ENCODE assay signal across 12 cellular contexts in genomic region chr16:67644038-67644437, GRCh38. TPM values are rescaled to one million over a fixed set of nuclear protein-coding genes. Genes with fewer than 3 reads are reported as not detected.
DNase-seq lines count a peak whose midpoint lies in the region; ATAC-seq and TF ChIP-seq lines count a peak whose summit lies in the region.
"Had no signal": no experiment of that assay in that cellular context is flagged by ENCODE, and none has a peak within 500 bp of the region (broad histone marks: within the 10 kb centered on the region; RNA-seq: fewer than 3 reads in every experiment).

No MANE protein-coding gene starts in this region.

- H3K27ac Mint-ChIP-seq in activated CD4-positive, alpha-beta memory T cell treated with anti-CD3 and anti-CD28 coated beads for 36 hours: peak overlapping the region; percentile 81
- H3K27ac Mint-ChIP-seq in memory B cell (peak overlapping the region; percentile 89), osteocyte (ENCODE audit: unreplicated experiment) (no peak overlapping the region)

- POLR2A ChIA-PET in SK-N-SH (lab: Yijun Ruan, JAX): no interaction called here
- POLR2A ChIA-PET in activated CD4-positive, alpha-beta memory T cell treated with anti-CD3 and anti-CD28 coated beads for 36 hours (lab: Charles Lee): interaction anchor here (0.9 to 2.9 kb wide), 8 partner anchors 9 to 123 kb away, joined by 4 to 23 read pairs (median 6); partner anchors contain the start of genes ACD and CTCF

- H3K9me3 Mint-ChIP-seq in activated CD4-positive, alpha-beta memory T cell treated with anti-CD3 and anti-CD28 coated beads for 36 hours: no peaks in the 10 kb centered on the region
- H3K9me3 Mint-ChIP-seq in memory B cell (no peaks in the 10 kb centered on the region), osteocyte (ENCODE audit: unreplicated experiment) (no peaks in the 10 kb centered on the region)

- intact Hi-C loops in activated CD4-positive, alpha-beta memory T cell treated with anti-CD3 and anti-CD28 coated beads for 36 hours (cut with micrococcal nuclease): loop anchor here (1.0 kb wide), 1 partner anchor 97 kb away; no protein-coding TSS in a partner anchor

- H2AFZ ChIP-seq in SK-N-SH (ENCODE audit: low read depth): no peak overlapping the region

- H3K4me3 Mint-ChIP-seq in activated CD4-positive, alpha-beta memory T cell treated with anti-CD3 and anti-CD28 coated beads for 36 hours: peak overlapping the region; percentile 32
- H3K4me3 Mint-ChIP-seq in memory B cell: peak overlapping the region; percentile 70
- no peak overlapping the region for H3K4me3 Mint-ChIP-seq in osteocyte (ENCODE audit: unreplicated experiment)

- CTCF ChIA-PET in SK-N-SH (lab: Yijun Ruan, JAX): interaction anchor here (0.6 to 16.5 kb wide), 26 partner anchors 9 to 180 kb away, joined by 3 to 263 read pairs (median 8); partner anchors contain the start of genes ACD, AGRP, CTCF and PARD6A
- CTCF ChIA-PET in activated CD4-positive, alpha-beta memory T cell treated with anti-CD3 and anti-CD28 coated beads for 36 hours (lab: Charles Lee): interaction anchor here (0.6 to 10.7 kb wide), 22 partner anchors 15 to 223 kb away, joined by 3 to 243 read pairs (median 6); partner anchors contain the start of genes ACD, ATP6V0D1, C16orf86 and CTCF

- no peak overlapping the region for H3K27ac ChIP-seq in SK-N-SH (ENCODE audit: low read depth in 2 of 2, low read length in 1 of 2)
- H3K27ac ChIP-seq: 22Rv1, parathyroid adenoma, SJSA1 had no signal

- no peak overlapping the region for H3K4me3 ChIP-seq in SK-N-SH (ENCODE audit: low read depth in 2 of 2, low read length in 1 of 2)

- H3K36me3 ChIP-seq in SK-N-SH (replicated peaks in 1 of 2; ENCODE audit: control insufficient read depth in 1 of 2, insufficient read depth in 2 of 2, low read length in 1 of 2): peaks cover 0 to under 1% of the 10 kb centered on the region in 2 experiments

- H3K4me2 ChIP-seq in SK-N-SH: 0 out of 2 replicates have a peak overlapping the region, but pooled peaks have one; percentile 57

- ATAC-seq in SK-N-SH treated with all-trans-retinoic acid at 6 μM for 48 hours: no peak
- no peak for ATAC-seq in memory B cell (ENCODE audit: low read depth)
- ATAC-seq in omental fat pad (ENCODE audit: low FRiP score): no peak
- ATAC-seq in HG03378 (IDR thresholded peaks at IDR 0.05; ENCODE audit: unreplicated experiment): no peak

- no peak for TF ChIP-seq RAD21 in SK-N-SH (IDR thresholded peaks at IDR 0.05; ENCODE audit: low read length)

- in situ Hi-C loops in GM13977 (cut with MboI; ENCODE audit: low pct_unique_long_range_greater_than_20kb, low sequenced_read_pairs, unreplicated experiment): no loop called here

- no peaks in the 10 kb centered on the region for H4K20me1 ChIP-seq in SK-N-SH (ENCODE audit: insufficient read depth)

- H3K4me1 Mint-ChIP-seq in activated CD4-positive, alpha-beta memory T cell treated with anti-CD3 and anti-CD28 coated beads for 36 hours (ENCODE audit: low read depth): peaks cover 13% of the 10 kb centered on the region
- peaks cover 2% of the 10 kb centered on the region for H3K4me1 Mint-ChIP-seq in memory B cell
- no peaks in the 10 kb centered on the region for H3K4me1 Mint-ChIP-seq in osteocyte (ENCODE audit: unreplicated experiment)

- H3F3A ChIP-seq in SK-N-SH (replicated peaks; ENCODE audit: insufficient read depth): no peaks in the 10 kb centered on the region

- no peaks in the 10 kb centered on the region for H3K79me2 ChIP-seq in SK-N-SH (ENCODE audit: insufficient read depth)
- H3K79me2 ChIP-seq: parathyroid adenoma had no signal

- DNase-seq in SK-N-SH: no peak
- DNase-seq in GM13977 (ENCODE audit: low spot score): peak; percentile 19
- DNase-seq in activated CD4-positive, alpha-beta memory T cell treated with anti-CD3 and anti-CD28 coated beads for 36 hours: no peak
- no peak for DNase-seq in memory B cell (ENCODE audit: low spot score in 2 of 2)
- no peak for DNase-seq in omental fat pad (ENCODE audit: low spot score)
- DNase-seq in osteocyte (ENCODE audit: extremely low spot score, unreplicated experiment): no peak
- DNase-seq: NCI-H2171 treated with DMSO at 0.1 percent for 48 hours had no signal

- H3K9ac ChIP-seq in SK-N-SH: no peak overlapping the region
- H3K9ac ChIP-seq: parathyroid adenoma had no signal

- TF ChIP-seq EP300 in SK-N-SH (IDR thresholded peaks at IDR 0.05; ENCODE audit: borderline replicate concordance in 1 of 2, low read depth in 1 of 2, low read length in 1 of 2): no peak

- H3K4me1 ChIP-seq in SK-N-SH (ENCODE audit: control insufficient read depth in 1 of 2, insufficient read depth in 2 of 2, low read depth in 1 of 2, low read length in 1 of 2): peaks cover 0 to 4% of the 10 kb centered on the region in 2 experiments; a peak in 1 of 4 replicates

- WGBS in SK-N-SH (ENCODE audit: low lambda C conversion rate): 95% methylated on average over 9 of the region's 9 CpGs

- H3K9me2 ChIP-seq in SK-N-SH: no peaks in the 10 kb centered on the region

- H3K9me3 ChIP-seq in SK-N-SH: no peaks in the 10 kb centered on the region
- H3K9me3 ChIP-seq: SJSA1 had no signal

- no peak for TF ChIP-seq CTCF in SK-N-SH (IDR thresholded peaks at IDR 0.05)
- TF ChIP-seq CTCF in GM13977 (IDR thresholded peaks at IDR 0.05; ENCODE audit: extremely low read depth, insufficient read depth, missing control alignments): no peak
- no peak for TF ChIP-seq CTCF in omental fat pad (IDR thresholded peaks at IDR 0.05)
- TF ChIP-seq CTCF in osteocyte (IDR thresholded peaks at IDR 0.05): no peak

- no peaks in the 10 kb centered on the region for H3K27me3 ChIP-seq in SK-N-SH (ENCODE audit: insufficient read depth)

- peaks cover 7% of the 10 kb centered on the region for H3K36me3 Mint-ChIP-seq in activated CD4-positive, alpha-beta memory T cell treated with anti-CD3 and anti-CD28 coated beads for 36 hours
- H3K36me3 Mint-ChIP-seq in memory B cell (peaks cover 10% of the 10 kb centered on the region), osteocyte (ENCODE audit: unreplicated experiment) (peaks cover 7% of the 10 kb centered on the region)

- no peaks in the 10 kb centered on the region for H3K27me3 Mint-ChIP-seq in activated CD4-positive, alpha-beta memory T cell treated with anti-CD3 and anti-CD28 coated beads for 36 hours
- no peaks in the 10 kb centered on the region for H3K27me3 Mint-ChIP-seq in memory B cell
- H3K27me3 Mint-ChIP-seq in osteocyte (ENCODE audit: unreplicated experiment): no peaks in the 10 kb centered on the region

TF ChIP-seq in SK-N-SH, 30 proteins besides CTCF, POLR2A, EP300 and RAD21:
- TF ChIP-seq EZH2phosphoT487 (IDR thresholded peaks at IDR 0.05; ENCODE audit: borderline replicate concordance, low read depth): no peak
- no peak for TF ChIP-seq SIN3A (IDR thresholded peaks at IDR 0.05; ENCODE audit: borderline replicate concordance, low read depth, low read length)
- no peak for TF ChIP-seq RCOR1 (IDR thresholded peaks at IDR 0.05; ENCODE audit: low read length)
- TF ChIP-seq GABPA (IDR thresholded peaks at IDR 0.05; ENCODE audit: low read depth): no peak
- TF ChIP-seq ELF1 (IDR thresholded peaks at IDR 0.05): no peak
- TF ChIP-seq YY1 (IDR thresholded peaks at IDR 0.05; ENCODE audit: low read depth): no peak

TF ChIP-seq in SK-N-SH treated with all-trans-retinoic acid at 6 μM for 48 hours, 23 proteins besides CTCF, POLR2A, EP300 and RAD21 (continues in another document):
- TF ChIP-seq ZFP30 (CRISPR knock-in tag; IDR thresholded peaks at IDR 0.05) (no peak), ARNTL (CRISPR knock-in tag; IDR thresholded peaks at IDR 0.05; ENCODE audit: borderline replicate concordance, low read depth) (no peak)

RNA-seq across cellular contexts. Expression of gene CARMIL2, which starts 0.9 kb away (rescaled TPM):
- 4.4 and 4.9 TPM in 2 replicates for polyA plus RNA-seq in SK-N-SH (2012; rRNA removed)
- 0.66 and 0.98 TPM in 2 replicates for polyA plus RNA-seq in SK-N-SH (2012; cell fraction: cytosol; rRNA removed)
- 30.1 and 51.0 TPM in 2 replicates for polyA plus RNA-seq in SK-N-SH (2012; cell fraction: nucleus; rRNA removed)
- 100 to 1,000 TPM; 136 to 151 TPM for total RNA-seq in activated CD4-positive, alpha-beta memory T cell treated with anti-CD3 and anti-CD28 coated beads for 36 hours
- total RNA-seq in omental fat pad (1 to 10 TPM in 3 of 4 donors, under 1 TPM in 1; 0.93 to 7.6 (median 2.4) TPM), osteocyte (0.94 and 1.7 TPM in 2 replicates)

RNA-seq across cellular contexts. Expression of gene ACD, which starts 16.0 kb away (rescaled TPM):
- polyA plus RNA-seq in SK-N-SH (2012; rRNA removed): 31.3 and 37.8 TPM in 2 replicates
- 12.3 and 19.7 TPM in 2 replicates for polyA plus RNA-seq in SK-N-SH (2012; cell fraction: cytosol; rRNA removed)
- 79.0 and 110 TPM in 2 replicates for polyA plus RNA-seq in SK-N-SH (2012; cell fraction: nucleus; rRNA removed)
- total RNA-seq in activated CD4-positive, alpha-beta memory T cell treated with anti-CD3 and anti-CD28 coated beads for 36 hours: 10 to 100 TPM; 63.0 to 63.9 TPM
- total RNA-seq in omental fat pad: 10 to 100 TPM in 3 of 4 donors, 1 to 10 TPM in 1; 9.5 to 21.3 (median 18.4) TPM
- 21.3 and 23.1 TPM in 2 replicates for total RNA-seq in osteocyte

RNA-seq across cellular contexts. Expression of gene PARD6A, which starts 16.7 kb away (rescaled TPM):
- 5.7 and 9.0 TPM in 2 replicates for polyA plus RNA-seq in SK-N-SH (2012; rRNA removed)
- 4.1 and 6.2 TPM in 2 replicates for polyA plus RNA-seq in SK-N-SH (2012; cell fraction: cytosol; rRNA removed)
- polyA plus RNA-seq in SK-N-SH (2012; cell fraction: nucleus; rRNA removed): 3.3 and 3.4 TPM in 2 replicates
- 10 to 100 TPM; 11.2 to 11.5 TPM for total RNA-seq in activated CD4-positive, alpha-beta memory T cell treated with anti-CD3 and anti-CD28 coated beads for 36 hours
- 10 to 100 TPM in 1 of 4 donors, 1 to 10 TPM in 3; 3.2 to 12.5 (median 4.6) TPM for total RNA-seq in omental fat pad
- 4.1 and 4.6 TPM in 2 replicates for total RNA-seq in osteocyte

RNA-seq across cellular contexts. Expression of gene ENKD1, which starts 22.5 kb away (rescaled TPM):
- 19.5 and 21.0 TPM in 2 replicates for polyA plus RNA-seq in SK-N-SH (2012; rRNA removed)
- polyA plus RNA-seq in SK-N-SH (2012; cell fraction: cytosol; rRNA removed): 8.6 and 12.2 TPM in 2 replicates
- polyA plus RNA-seq in SK-N-SH (2012; cell fraction: nucleus; rRNA removed): 52.0 and 82.9 TPM in 2 replicates
- total RNA-seq in activated CD4-positive, alpha-beta memory T cell treated with anti-CD3 and anti-CD28 coated beads for 36 hours: 10 to 100 TPM in 1 of 2 experiments, 1 to 10 TPM in 1; 9.3 to 10.1 TPM
- 10 to 100 TPM in 3 of 4 donors, 1 to 10 TPM in 1; 7.7 to 17.8 (median 13.7) TPM for total RNA-seq in omental fat pad
- total RNA-seq in osteocyte: 10.9 and 11.7 TPM in 2 replicates

RNA-seq across cellular contexts. Expression of gene C16orf86, which starts 22.6 kb away (rescaled TPM):
- polyA plus RNA-seq in SK-N-SH (2012; rRNA removed): 4.3 and 5.1 TPM in 2 replicates
- polyA plus RNA-seq in SK-N-SH (2012; cell fraction: cytosol; rRNA removed): 2.0 and 3.9 TPM in 2 replicates
- 13.7 and 16.4 TPM in 2 replicates for polyA plus RNA-seq in SK-N-SH (2012; cell fraction: nucleus; rRNA removed)
- total RNA-seq in activated CD4-positive, alpha-beta memory T cell treated with anti-CD3 and anti-CD28 coated beads for 36 hours: 1 to 10 TPM; 2.2 to 2.5 TPM
- total RNA-seq in omental fat pad: 1 to 10 TPM; 5.0 to 8.3 (median 7.6) TPM
- total RNA-seq in osteocyte: 2.1 and 2.8 TPM in 2 replicates

Comparison
In these comparisons a context has a peak if more than half of its experiments do, and no peak if none do; other contexts are left out.
1. RNA of gene CARMIL2, which starts 0.9 kb away (total RNA-seq): 136 to 151 TPM in activated CD4-positive, alpha-beta memory T cell treated with anti-CD3 and anti-CD28 coated beads for 36 hours; 0.93 to 7.6 TPM in omental fat pad and 0.94 to 1.7 TPM in osteocyte; every median in the first group is over 10 times any median in the second.